Comparison of ENCODE assay signal across 1 cellular context in genomic region chr13:46662690-46663089, GRCh38.
TF ChIP-seq lines count a peak whose summit lies in the region.

No MANE protein-coding gene starts in this region.

TF ChIP-seq in GM23338, 12 proteins besides CTCF, POLR2A, EP300 and RAD21 (continued from another document):
- TF ChIP-seq, protein P1, sequence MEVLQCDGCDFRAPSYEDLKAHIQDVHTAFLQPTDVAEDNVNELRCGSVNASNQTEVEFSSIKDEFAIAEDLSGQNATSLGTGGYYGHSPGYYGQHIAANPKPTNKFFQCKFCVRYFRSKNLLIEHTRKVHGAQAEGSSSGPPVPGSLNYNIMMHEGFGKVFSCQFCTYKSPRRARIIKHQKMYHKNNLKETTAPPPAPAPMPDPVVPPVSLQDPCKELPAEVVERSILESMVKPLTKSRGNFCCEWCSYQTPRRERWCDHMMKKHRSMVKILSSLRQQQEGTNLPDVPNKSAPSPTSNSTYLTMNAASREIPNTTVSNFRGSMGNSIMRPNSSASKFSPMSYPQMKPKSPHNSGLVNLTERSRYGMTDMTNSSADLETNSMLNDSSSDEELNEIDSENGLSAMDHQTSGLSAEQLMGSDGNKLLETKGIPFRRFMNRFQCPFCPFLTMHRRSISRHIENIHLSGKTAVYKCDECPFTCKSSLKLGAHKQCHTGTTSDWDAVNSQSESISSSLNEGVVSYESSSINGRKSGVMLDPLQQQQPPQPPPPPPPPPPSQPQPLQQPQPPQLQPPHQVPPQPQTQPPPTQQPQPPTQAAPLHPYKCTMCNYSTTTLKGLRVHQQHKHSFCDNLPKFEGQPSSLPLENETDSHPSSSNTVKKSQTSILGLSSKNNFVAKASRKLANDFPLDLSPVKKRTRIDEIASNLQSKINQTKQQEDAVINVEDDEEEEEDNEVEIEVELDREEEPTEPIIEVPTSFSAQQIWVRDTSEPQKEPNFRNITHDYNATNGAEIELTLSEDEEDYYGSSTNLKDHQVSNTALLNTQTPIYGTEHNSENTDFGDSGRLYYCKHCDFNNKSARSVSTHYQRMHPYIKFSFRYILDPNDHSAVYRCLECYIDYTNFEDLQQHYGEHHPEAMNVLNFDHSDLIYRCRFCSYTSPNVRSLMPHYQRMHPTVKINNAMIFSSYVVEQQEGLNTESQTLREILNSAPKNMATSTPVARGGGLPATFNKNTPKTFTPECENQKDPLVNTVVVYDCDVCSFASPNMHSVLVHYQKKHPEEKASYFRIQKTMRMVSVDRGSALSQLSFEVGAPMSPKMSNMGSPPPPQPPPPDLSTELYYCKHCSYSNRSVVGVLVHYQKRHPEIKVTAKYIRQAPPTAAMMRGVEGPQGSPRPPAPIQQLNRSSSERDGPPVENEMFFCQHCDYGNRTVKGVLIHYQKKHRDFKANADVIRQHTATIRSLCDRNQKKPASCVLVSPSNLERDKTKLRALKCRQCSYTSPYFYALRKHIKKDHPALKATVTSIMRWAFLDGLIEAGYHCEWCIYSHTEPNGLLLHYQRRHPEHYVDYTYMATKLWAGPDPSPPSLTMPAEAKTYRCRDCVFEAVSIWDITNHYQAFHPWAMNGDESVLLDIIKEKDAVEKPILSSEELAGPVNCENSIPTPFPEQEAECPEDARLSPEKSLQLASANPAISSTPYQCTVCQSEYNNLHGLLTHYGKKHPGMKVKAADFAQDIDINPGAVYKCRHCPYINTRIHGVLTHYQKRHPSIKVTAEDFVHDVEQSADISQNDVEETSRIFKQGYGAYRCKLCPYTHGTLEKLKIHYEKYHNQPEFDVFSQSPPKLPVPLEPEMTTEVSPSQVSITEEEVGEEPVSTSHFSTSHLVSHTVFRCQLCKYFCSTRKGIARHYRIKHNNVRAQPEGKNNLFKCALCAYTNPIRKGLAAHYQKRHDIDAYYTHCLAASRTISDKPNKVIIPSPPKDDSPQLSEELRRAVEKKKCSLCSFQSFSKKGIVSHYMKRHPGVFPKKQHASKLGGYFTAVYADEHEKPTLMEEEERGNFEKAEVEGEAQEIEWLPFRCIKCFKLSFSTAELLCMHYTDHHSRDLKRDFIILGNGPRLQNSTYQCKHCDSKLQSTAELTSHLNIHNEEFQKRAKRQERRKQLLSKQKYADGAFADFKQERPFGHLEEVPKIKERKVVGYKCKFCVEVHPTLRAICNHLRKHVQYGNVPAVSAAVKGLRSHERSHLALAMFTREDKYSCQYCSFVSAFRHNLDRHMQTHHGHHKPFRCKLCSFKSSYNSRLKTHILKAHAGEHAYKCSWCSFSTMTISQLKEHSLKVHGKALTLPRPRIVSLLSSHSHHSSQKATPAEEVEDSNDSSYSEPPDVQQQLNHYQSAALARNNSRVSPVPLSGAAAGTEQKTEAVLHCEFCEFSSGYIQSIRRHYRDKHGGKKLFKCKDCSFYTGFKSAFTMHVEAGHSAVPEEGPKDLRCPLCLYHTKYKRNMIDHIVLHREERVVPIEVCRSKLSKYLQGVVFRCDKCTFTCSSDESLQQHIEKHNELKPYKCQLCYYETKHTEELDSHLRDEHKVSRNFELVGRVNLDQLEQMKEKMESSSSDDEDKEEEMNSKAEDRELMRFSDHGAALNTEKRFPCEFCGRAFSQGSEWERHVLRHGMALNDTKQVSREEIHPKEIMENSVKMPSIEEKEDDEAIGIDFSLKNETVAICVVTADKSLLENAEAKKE (CRISPR knock-in tag; IDR thresholded peaks at IDR 0.05) = no peak
- TF ChIP-seq CREB1 (CRISPR knock-in tag; IDR thresholded peaks at IDR 0.05; ENCODE audit: low read depth) = no peak
- no peak for TF ChIP-seq POLR2AphosphoS5 (IDR thresholded peaks at IDR 0.05; ENCODE audit: low read depth)
- TF ChIP-seq EZH2 (IDR thresholded peaks at IDR 0.05; ENCODE audit: low read depth, unreplicated experiment) = no peak
TF ChIP-seq in GM23338: peak in this region for 0.
